1 cellular context compared by ENCODE assay signal in the genomic region with DNA sequence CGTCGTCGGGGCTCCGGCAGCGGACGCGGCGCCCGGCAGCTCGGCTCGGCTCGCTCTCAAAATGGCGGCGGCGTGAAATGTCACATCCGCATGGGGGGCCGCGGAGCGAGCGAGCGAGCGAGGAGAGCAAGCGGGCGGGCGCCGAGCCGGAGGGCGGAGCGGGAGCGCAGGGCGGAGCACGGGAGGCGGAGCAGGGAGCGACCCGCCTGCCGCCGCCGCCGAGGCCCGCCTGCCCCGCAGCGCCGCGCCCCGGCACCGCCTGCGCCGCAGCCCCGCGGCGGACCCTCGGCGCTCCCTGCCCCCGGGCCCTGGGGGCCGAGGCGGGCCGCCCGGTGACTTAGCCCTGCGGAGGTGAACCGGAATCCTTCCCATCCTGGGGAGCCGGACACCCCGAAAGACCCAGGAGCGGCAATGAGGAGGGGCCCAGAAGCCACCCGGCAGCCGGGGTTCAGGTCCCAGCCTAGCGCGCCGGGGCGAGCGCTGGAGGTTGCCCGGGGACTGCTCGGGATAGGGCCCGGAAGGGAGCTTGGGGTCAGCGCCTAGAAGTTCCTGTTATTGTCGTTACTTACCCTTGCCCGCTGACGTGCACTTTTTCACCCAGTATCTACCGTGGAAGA.
A peak's percentile ranks its signal among the peaks of the same experiment; 100 is the strongest.
TF ChIP-seq lines count a peak whose summit lies in the region.

A gene (minus strand): TSS at position 82 of the 617 bp plus-strand sequence. CDS start 621 bp downstream, outside the sequence.

TF ChIP-seq in GM12878, 131 proteins besides CTCF, POLR2A, EP300 and RAD21 (continued from another document and continues in another):
- TF ChIP-seq, protein P1, sequence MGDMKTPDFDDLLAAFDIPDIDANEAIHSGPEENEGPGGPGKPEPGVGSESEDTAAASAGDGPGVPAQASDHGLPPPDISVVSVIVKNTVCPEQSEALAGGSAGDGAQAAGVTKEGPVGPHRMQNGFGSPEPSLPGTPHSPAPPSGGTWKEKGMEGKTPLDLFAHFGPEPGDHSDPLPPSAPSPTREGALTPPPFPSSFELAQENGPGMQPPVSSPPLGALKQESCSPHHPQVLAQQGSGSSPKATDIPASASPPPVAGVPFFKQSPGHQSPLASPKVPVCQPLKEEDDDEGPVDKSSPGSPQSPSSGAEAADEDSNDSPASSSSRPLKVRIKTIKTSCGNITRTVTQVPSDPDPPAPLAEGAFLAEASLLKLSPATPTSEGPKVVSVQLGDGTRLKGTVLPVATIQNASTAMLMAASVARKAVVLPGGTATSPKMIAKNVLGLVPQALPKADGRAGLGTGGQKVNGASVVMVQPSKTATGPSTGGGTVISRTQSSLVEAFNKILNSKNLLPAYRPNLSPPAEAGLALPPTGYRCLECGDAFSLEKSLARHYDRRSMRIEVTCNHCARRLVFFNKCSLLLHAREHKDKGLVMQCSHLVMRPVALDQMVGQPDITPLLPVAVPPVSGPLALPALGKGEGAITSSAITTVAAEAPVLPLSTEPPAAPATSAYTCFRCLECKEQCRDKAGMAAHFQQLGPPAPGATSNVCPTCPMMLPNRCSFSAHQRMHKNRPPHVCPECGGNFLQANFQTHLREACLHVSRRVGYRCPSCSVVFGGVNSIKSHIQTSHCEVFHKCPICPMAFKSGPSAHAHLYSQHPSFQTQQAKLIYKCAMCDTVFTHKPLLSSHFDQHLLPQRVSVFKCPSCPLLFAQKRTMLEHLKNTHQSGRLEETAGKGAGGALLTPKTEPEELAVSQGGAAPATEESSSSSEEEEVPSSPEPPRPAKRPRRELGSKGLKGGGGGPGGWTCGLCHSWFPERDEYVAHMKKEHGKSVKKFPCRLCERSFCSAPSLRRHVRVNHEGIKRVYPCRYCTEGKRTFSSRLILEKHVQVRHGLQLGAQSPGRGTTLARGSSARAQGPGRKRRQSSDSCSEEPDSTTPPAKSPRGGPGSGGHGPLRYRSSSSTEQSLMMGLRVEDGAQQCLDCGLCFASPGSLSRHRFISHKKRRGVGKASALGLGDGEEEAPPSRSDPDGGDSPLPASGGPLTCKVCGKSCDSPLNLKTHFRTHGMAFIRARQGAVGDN (IDR thresholded peaks at IDR 0.05) = 0 out of 2 replicates have a peak, but pooled peaks have one; percentile 60
- 0 out of 2 replicates have a peak, but pooled peaks have one; percentile 12 for TF ChIP-seq ESRRA (IDR thresholded peaks at IDR 0.05; ENCODE audit: low read length)
- no peak for TF ChIP-seq ASH2L (IDR thresholded peaks at IDR 0.05; ENCODE audit: borderline replicate concordance, low read depth)
- TF ChIP-seq, protein P2, sequence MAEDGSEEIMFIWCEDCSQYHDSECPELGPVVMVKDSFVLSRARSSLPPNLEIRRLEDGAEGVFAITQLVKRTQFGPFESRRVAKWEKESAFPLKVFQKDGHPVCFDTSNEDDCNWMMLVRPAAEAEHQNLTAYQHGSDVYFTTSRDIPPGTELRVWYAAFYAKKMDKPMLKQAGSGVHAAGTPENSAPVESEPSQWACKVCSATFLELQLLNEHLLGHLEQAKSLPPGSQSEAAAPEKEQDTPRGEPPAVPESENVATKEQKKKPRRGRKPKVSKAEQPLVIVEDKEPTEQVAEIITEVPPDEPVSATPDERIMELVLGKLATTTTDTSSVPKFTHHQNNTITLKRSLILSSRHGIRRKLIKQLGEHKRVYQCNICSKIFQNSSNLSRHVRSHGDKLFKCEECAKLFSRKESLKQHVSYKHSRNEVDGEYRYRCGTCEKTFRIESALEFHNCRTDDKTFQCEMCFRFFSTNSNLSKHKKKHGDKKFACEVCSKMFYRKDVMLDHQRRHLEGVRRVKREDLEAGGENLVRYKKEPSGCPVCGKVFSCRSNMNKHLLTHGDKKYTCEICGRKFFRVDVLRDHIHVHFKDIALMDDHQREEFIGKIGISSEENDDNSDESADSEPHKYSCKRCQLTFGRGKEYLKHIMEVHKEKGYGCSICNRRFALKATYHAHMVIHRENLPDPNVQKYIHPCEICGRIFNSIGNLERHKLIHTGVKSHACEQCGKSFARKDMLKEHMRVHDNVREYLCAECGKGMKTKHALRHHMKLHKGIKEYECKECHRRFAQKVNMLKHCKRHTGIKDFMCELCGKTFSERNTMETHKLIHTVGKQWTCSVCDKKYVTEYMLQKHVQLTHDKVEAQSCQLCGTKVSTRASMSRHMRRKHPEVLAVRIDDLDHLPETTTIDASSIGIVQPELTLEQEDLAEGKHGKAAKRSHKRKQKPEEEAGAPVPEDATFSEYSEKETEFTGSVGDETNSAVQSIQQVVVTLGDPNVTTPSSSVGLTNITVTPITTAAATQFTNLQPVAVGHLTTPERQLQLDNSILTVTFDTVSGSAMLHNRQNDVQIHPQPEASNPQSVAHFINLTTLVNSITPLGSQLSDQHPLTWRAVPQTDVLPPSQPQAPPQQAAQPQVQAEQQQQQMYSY (CRISPR knock-in tag; IDR thresholded peaks at IDR 0.05) = no peak
- TF ChIP-seq WRNIP1 (IDR thresholded peaks at IDR 0.05; ENCODE audit: borderline replicate concordance, low read depth, low read length) = no peak
- TF ChIP-seq NFXL1 (IDR thresholded peaks at IDR 0.05; ENCODE audit: borderline replicate concordance) = no peak
- no peak for TF ChIP-seq HDAC6 (IDR thresholded peaks at IDR 0.05; ENCODE audit: unreplicated experiment)
- no peak for TF ChIP-seq IKZF2 (IDR thresholded peaks at IDR 0.05)
- no peak for TF ChIP-seq TCF7 (IDR thresholded peaks at IDR 0.05; ENCODE audit: borderline replicate concordance)
- peak; percentile 63 for TF ChIP-seq LARP7 (IDR thresholded peaks at IDR 0.05)
- TF ChIP-seq JUND (IDR thresholded peaks at IDR 0.05; ENCODE audit: low read depth, low read length) = no peak
- TF ChIP-seq SMARCA5 (IDR thresholded peaks at IDR 0.05) = no peak; the same call in none of the 2 replicates
- peak; percentile 60; the same call in 1 of the 2 replicates for TF ChIP-seq BACH1 (IDR thresholded peaks at IDR 0.05; ENCODE audit: borderline replicate concordance)
- TF ChIP-seq, protein P3, sequence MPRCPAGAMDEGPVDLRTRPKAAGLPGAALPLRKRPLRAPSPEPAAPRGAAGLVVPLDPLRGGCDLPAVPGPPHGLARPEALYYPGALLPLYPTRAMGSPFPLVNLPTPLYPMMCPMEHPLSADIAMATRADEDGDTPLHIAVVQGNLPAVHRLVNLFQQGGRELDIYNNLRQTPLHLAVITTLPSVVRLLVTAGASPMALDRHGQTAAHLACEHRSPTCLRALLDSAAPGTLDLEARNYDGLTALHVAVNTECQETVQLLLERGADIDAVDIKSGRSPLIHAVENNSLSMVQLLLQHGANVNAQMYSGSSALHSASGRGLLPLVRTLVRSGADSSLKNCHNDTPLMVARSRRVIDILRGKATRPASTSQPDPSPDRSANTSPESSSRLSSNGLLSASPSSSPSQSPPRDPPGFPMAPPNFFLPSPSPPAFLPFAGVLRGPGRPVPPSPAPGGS (IDR thresholded peaks at IDR 0.05; ENCODE audit: borderline replicate concordance, insufficient read depth, low read depth, low read length, poor library complexity, severe bottlenecking) = no peak
- no peak for TF ChIP-seq MEF2B (IDR thresholded peaks at IDR 0.05; ENCODE audit: partially characterized antibody, poor library complexity, severe bottlenecking)
- TF ChIP-seq NR2F1 (conservative IDR thresholded peaks at IDR 0.05) = peak; percentile 51; the same call in 1 of the 2 replicates
- TF ChIP-seq, protein P4, sequence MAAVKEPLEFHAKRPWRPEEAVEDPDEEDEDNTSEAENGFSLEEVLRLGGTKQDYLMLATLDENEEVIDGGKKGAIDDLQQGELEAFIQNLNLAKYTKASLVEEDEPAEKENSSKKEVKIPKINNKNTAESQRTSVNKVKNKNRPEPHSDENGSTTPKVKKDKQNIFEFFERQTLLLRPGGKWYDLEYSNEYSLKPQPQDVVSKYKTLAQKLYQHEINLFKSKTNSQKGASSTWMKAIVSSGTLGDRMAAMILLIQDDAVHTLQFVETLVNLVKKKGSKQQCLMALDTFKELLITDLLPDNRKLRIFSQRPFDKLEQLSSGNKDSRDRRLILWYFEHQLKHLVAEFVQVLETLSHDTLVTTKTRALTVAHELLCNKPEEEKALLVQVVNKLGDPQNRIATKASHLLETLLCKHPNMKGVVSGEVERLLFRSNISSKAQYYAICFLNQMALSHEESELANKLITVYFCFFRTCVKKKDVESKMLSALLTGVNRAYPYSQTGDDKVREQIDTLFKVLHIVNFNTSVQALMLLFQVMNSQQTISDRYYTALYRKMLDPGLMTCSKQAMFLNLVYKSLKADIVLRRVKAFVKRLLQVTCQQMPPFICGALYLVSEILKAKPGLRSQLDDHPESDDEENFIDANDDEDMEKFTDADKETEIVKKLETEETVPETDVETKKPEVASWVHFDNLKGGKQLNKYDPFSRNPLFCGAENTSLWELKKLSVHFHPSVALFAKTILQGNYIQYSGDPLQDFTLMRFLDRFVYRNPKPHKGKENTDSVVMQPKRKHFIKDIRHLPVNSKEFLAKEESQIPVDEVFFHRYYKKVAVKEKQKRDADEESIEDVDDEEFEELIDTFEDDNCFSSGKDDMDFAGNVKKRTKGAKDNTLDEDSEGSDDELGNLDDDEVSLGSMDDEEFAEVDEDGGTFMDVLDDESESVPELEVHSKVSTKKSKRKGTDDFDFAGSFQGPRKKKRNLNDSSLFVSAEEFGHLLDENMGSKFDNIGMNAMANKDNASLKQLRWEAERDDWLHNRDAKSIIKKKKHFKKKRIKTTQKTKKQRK (IDR thresholded peaks at IDR 0.05; ENCODE audit: low read depth, low read length) = no peak
- peak in 1 of 2 experiments; percentile 68; a peak in 1 of 4 replicates for TF ChIP-seq BHLHE40 (IDR thresholded peaks at IDR 0.05; ENCODE audit: borderline replicate concordance in 1 of 2, low read depth in 2 of 2, low read length in 1 of 2)
- no peak for TF ChIP-seq SREBF1 (IDR thresholded peaks at IDR 0.05; ENCODE audit: low read length)
- TF ChIP-seq CREM (IDR thresholded peaks at IDR 0.05; ENCODE audit: low read depth) = 0 out of 2 replicates have a peak, but pooled peaks have one; percentile 26
- TF ChIP-seq ETV6 (conservative IDR thresholded peaks at IDR 0.05 in 1 of 2, IDR thresholded peaks at IDR 0.05 in 1 of 2; ENCODE audit: borderline replicate concordance in 1 of 2, low read depth in 1 of 2) = no peak
- TF ChIP-seq, protein P5, sequence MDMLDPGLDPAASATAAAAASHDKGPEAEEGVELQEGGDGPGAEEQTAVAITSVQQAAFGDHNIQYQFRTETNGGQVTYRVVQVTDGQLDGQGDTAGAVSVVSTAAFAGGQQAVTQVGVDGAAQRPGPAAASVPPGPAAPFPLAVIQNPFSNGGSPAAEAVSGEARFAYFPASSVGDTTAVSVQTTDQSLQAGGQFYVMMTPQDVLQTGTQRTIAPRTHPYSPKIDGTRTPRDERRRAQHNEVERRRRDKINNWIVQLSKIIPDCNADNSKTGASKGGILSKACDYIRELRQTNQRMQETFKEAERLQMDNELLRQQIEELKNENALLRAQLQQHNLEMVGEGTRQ (IDR thresholded peaks at IDR 0.05; ENCODE audit: borderline replicate concordance, low read depth, low read length) = no peak
- TF ChIP-seq ZNF24 (IDR thresholded peaks at IDR 0.05) = no peak
- TF ChIP-seq, protein P6, sequence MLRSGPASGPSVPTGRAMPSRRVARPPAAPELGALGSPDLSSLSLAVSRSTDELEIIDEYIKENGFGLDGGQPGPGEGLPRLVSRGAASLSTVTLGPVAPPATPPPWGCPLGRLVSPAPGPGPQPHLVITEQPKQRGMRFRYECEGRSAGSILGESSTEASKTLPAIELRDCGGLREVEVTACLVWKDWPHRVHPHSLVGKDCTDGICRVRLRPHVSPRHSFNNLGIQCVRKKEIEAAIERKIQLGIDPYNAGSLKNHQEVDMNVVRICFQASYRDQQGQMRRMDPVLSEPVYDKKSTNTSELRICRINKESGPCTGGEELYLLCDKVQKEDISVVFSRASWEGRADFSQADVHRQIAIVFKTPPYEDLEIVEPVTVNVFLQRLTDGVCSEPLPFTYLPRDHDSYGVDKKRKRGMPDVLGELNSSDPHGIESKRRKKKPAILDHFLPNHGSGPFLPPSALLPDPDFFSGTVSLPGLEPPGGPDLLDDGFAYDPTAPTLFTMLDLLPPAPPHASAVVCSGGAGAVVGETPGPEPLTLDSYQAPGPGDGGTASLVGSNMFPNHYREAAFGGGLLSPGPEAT (IDR thresholded peaks at IDR 0.05; ENCODE audit: low read depth) = no peak
- TF ChIP-seq SMAD1 (IDR thresholded peaks at IDR 0.05; ENCODE audit: low read depth, partially characterized antibody) = no peak
- TF ChIP-seq, protein P7, sequence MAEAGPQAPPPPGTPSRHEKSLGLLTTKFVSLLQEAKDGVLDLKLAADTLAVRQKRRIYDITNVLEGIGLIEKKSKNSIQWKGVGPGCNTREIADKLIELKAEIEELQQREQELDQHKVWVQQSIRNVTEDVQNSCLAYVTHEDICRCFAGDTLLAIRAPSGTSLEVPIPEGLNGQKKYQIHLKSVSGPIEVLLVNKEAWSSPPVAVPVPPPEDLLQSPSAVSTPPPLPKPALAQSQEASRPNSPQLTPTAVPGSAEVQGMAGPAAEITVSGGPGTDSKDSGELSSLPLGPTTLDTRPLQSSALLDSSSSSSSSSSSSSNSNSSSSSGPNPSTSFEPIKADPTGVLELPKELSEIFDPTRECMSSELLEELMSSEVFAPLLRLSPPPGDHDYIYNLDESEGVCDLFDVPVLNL (IDR thresholded peaks at IDR 0.05; ENCODE audit: low read depth, low read length) = no peak
- TF ChIP-seq POLR2AphosphoS5 (IDR thresholded peaks at IDR 0.05; ENCODE audit: low read length) = no peak
- no peak for TF ChIP-seq NR2C2 (IDR thresholded peaks at IDR 0.05; ENCODE audit: borderline replicate concordance, control insufficient read depth, insufficient read length, low read depth)
- TF ChIP-seq MYB (IDR thresholded peaks at IDR 0.05; ENCODE audit: borderline replicate concordance, low read depth, low read length) = no peak
- TF ChIP-seq, protein P8, sequence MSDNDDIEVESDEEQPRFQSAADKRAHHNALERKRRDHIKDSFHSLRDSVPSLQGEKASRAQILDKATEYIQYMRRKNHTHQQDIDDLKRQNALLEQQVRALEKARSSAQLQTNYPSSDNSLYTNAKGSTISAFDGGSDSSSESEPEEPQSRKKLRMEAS (IDR thresholded peaks at IDR 0.05; ENCODE audit: low read depth, low read length) = peak; percentile 56; the same call in 1 of the 2 replicates
- no peak for TF ChIP-seq GABPA (IDR thresholded peaks at IDR 0.05; ENCODE audit: low read depth)
- TF ChIP-seq, protein P9, sequence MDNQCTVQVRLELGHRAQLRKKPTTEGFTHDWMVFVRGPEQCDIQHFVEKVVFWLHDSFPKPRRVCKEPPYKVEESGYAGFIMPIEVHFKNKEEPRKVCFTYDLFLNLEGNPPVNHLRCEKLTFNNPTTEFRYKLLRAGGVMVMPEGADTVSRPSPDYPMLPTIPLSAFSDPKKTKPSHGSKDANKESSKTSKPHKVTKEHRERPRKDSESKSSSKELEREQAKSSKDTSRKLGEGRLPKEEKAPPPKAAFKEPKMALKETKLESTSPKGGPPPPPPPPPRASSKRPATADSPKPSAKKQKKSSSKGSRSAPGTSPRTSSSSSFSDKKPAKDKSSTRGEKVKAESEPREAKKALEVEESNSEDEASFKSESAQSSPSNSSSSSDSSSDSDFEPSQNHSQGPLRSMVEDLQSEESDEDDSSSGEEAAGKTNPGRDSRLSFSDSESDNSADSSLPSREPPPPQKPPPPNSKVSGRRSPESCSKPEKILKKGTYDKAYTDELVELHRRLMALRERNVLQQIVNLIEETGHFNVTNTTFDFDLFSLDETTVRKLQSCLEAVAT (IDR thresholded peaks at IDR 0.05) = no peak
- 0 out of 2 replicates have a peak, but pooled peaks have one; percentile 38 for TF ChIP-seq DPF2 (IDR thresholded peaks at IDR 0.05)
- no peak for TF ChIP-seq ZSCAN29 (IDR thresholded peaks at IDR 0.05)
- no peak for TF ChIP-seq FOXK2 (IDR thresholded peaks at IDR 0.05)
- TF ChIP-seq TCF12 (IDR thresholded peaks at IDR 0.05; ENCODE audit: low read depth, low read length) = 0 out of 2 replicates have a peak, but pooled peaks have one; percentile 4
- peak; percentile 95 for TF ChIP-seq YY1 (IDR thresholded peaks at IDR 0.05; ENCODE audit: low read depth, low read length)
